Comparison of ENCODE assay signal across 17 cellular contexts in genomic region chr10:129105266-129105665, GRCh38.
A peak's percentile ranks its signal among the peaks of the same experiment; 100 is the strongest.
DNase-seq lines count a peak whose midpoint lies in the region; ATAC-seq and TF ChIP-seq lines count a peak whose summit lies in the region.
"Had no signal": no experiment of that assay in that cellular context is flagged by ENCODE, and none has a peak within 500 bp of the region (broad histone marks: within the 10 kb centered on the region; RNA-seq: fewer than 3 reads in every experiment).

No MANE protein-coding gene starts in this region.

- H3K4me3 Mint-ChIP-seq in CD8-positive, alpha-beta T cell: no peak overlapping the region
- H3K4me3 Mint-ChIP-seq in activated T-cell treated with anti-CD3 and anti-CD28 coated beads, Interleukin-2, amount 50 U/mL, for 72 hours: no peak overlapping the region
- H3K4me3 Mint-ChIP-seq: activated naive CD4-positive, alpha-beta T cell treated with anti-CD3 and anti-CD28 coated beads, Interleukin-2, amount 50 U/mL, for 24 hours had no signal

- no peak for ATAC-seq in CD8-positive, alpha-beta T cell
- no peak for ATAC-seq in lung (ENCODE audit: insufficient read depth, low FRiP score)
- no peak for ATAC-seq in activated T-cell treated with anti-CD3 and anti-CD28 coated beads, Interleukin-2, amount 50 U/mL, for 72 hours (replicated peaks in 1 of 2)
- no peak for ATAC-seq in GM18907 (IDR thresholded peaks at IDR 0.05; ENCODE audit: unreplicated experiment)

- no peaks in the 10 kb centered on the region for H3K36me3 Mint-ChIP-seq in CD8-positive, alpha-beta T cell
- H3K36me3 Mint-ChIP-seq in activated T-cell treated with anti-CD3 and anti-CD28 coated beads, Interleukin-2, amount 50 U/mL, for 72 hours (ENCODE audit: insufficient read depth in 2 of 2): no peaks in the 10 kb centered on the region
- H3K36me3 Mint-ChIP-seq: activated naive CD4-positive, alpha-beta T cell treated with anti-CD3 and anti-CD28 coated beads, Interleukin-2, amount 50 U/mL, for 24 hours had no signal

- H3K27me3 Mint-ChIP-seq in CD8-positive, alpha-beta T cell (ENCODE audit: low read depth): no peaks in the 10 kb centered on the region
- H3K27me3 Mint-ChIP-seq in activated T-cell treated with anti-CD3 and anti-CD28 coated beads, Interleukin-2, amount 50 U/mL, for 72 hours (ENCODE audit: low read depth): no peaks in the 10 kb centered on the region
- H3K27me3 Mint-ChIP-seq: activated naive CD4-positive, alpha-beta T cell treated with anti-CD3 and anti-CD28 coated beads, Interleukin-2, amount 50 U/mL, for 24 hours had no signal

- H3K27me3 ChIP-seq in ACC112 (ENCODE audit: insufficient read depth, low read length) (no peaks in the 10 kb centered on the region), lung (ENCODE audit: control insufficient read depth, insufficient read depth) (no peaks in the 10 kb centered on the region)
- no peaks in the 10 kb centered on the region for H3K27me3 ChIP-seq in CD8-positive, alpha-beta T cell (ENCODE audit: insufficient read depth, low read length)

- peak overlapping the region; percentile 76 for H3K27ac Mint-ChIP-seq in CD8-positive, alpha-beta T cell
- H3K27ac Mint-ChIP-seq in activated T-cell treated with anti-CD3 and anti-CD28 coated beads, Interleukin-2, amount 50 U/mL, for 72 hours: no peak overlapping the region
- H3K27ac Mint-ChIP-seq: activated naive CD4-positive, alpha-beta T cell treated with anti-CD3 and anti-CD28 coated beads, Interleukin-2, amount 50 U/mL, for 24 hours had no signal

- no peaks in the 10 kb centered on the region for H3K79me2 ChIP-seq in ACC112 (ENCODE audit: control insufficient read depth, insufficient read depth, low read length, unreplicated experiment)

- H3K4me3 ChIP-seq in ACC112 (ENCODE audit: low read depth, low read length) (no peak overlapping the region), cardiac fibroblast (replicated peaks in 1 of 2; ENCODE audit: low read depth in 2 of 2, low read length in 2 of 2) (no peak overlapping the region), lung (no peak overlapping the region)
- no peak overlapping the region for H3K4me3 ChIP-seq in CD8-positive, alpha-beta T cell (ENCODE audit: low read depth, low read length)

- H3K36me3 ChIP-seq in ACC112 (ENCODE audit: insufficient read depth, low read length) (no peaks in the 10 kb centered on the region), lung (ENCODE audit: control insufficient read depth in 2 of 2, insufficient read depth in 2 of 2, low read length in 2 of 2) (no peaks in the 10 kb centered on the region)
- H3K36me3 ChIP-seq in CD8-positive, alpha-beta T cell (ENCODE audit: insufficient read depth, low read length): no peaks in the 10 kb centered on the region

- peaks cover 49% of the 10 kb centered on the region for H3K4me1 Mint-ChIP-seq in CD8-positive, alpha-beta T cell (ENCODE audit: low read depth)
- peaks cover 25% of the 10 kb centered on the region for H3K4me1 Mint-ChIP-seq in activated T-cell treated with anti-CD3 and anti-CD28 coated beads, Interleukin-2, amount 50 U/mL, for 72 hours (ENCODE audit: low read depth)

- peak overlapping the region; percentile 88 for H3K27ac ChIP-seq in ACC112 (ENCODE audit: low read depth, low read length)
- no peak overlapping the region for H3K27ac ChIP-seq in CD8-positive, alpha-beta T cell (ENCODE audit: low read depth, low read length)
- no peak overlapping the region for H3K27ac ChIP-seq in lung (ENCODE audit: low read depth in 1 of 2, low read length in 1 of 2)

- TF ChIP-seq CTCF in CD8-positive, alpha-beta T cell (IDR thresholded peaks at IDR 0.05): no peak
- TF ChIP-seq CTCF in cardiac fibroblast (IDR thresholded peaks at IDR 0.05; ENCODE audit: low read depth, low read length) (no peak), lung (IDR thresholded peaks at IDR 0.05; ENCODE audit: control extremely low read depth, extremely low read depth) (no peak)

- 17 to 28% methylated on average over 2 of the region's 2 CpGs for WGBS in lung, 2 donors

- POLR2A ChIA-PET in CD8-positive, alpha-beta T cell (lab: Charles Lee): no interaction called here

- H3K9me3 ChIP-seq in CD8-positive, alpha-beta T cell (ENCODE audit: low read length): no peaks in the 10 kb centered on the region
- H3K9me3 ChIP-seq in lung (ENCODE audit: control insufficient read depth in 2 of 2, insufficient read depth in 1 of 2, low read length in 1 of 2): peaks cover 0 to 2% of the 10 kb centered on the region in 2 donors

- no peaks in the 10 kb centered on the region for H3K9me3 Mint-ChIP-seq in CD8-positive, alpha-beta T cell
- H3K9me3 Mint-ChIP-seq in activated T-cell treated with anti-CD3 and anti-CD28 coated beads, Interleukin-2, amount 50 U/mL, for 72 hours: peaks cover 0 to 3% of the 10 kb centered on the region in 2 donors
- H3K9me3 Mint-ChIP-seq: activated naive CD4-positive, alpha-beta T cell treated with anti-CD3 and anti-CD28 coated beads, Interleukin-2, amount 50 U/mL, for 24 hours had no signal

- no peak overlapping the region for H2AFZ ChIP-seq in ACC112 (ENCODE audit: low read length, unreplicated experiment)

- H3K4me1 ChIP-seq in ACC112 (ENCODE audit: control insufficient read depth, insufficient read depth, low read length, unreplicated experiment): peaks cover 40% of the 10 kb centered on the region
- H3K4me1 ChIP-seq in CD8-positive, alpha-beta T cell (ENCODE audit: insufficient read depth, low read length): peaks cover 71% of the 10 kb centered on the region
- H3K4me1 ChIP-seq in lung (ENCODE audit: control insufficient read depth in 2 of 2, insufficient read depth in 2 of 2, low read length in 2 of 2): no peaks in the 10 kb centered on the region

- no peak for DNase-seq in CD8-positive, alpha-beta T cell
- DNase-seq in cardiac fibroblast (ENCODE audit: low read depth in 2 of 2) (peak; percentile 63 to 92), lung (ENCODE audit: low spot score) (peak; percentile 4), NCI-H446 treated with DMSO at 0.1 percent for 48 hours (lab: John Stamatoyannopoulos, UW) (no peak)
- no peak for DNase-seq in activated T-cell treated with anti-CD3 and anti-CD28 coated beads, Interleukin-2, amount 50 U/mL, for 72 hours
- no peak for DNase-seq in stimulated activated CD4-positive, alpha-beta T cell treated with anti-CD3 and anti-CD28 coated beads, Interleukin-15, amount 100 ng/mL, for 24 hours
- DNase-seq: activated CD4-positive, CD25-positive, alpha-beta regulatory T cell treated with anti-CD3 and anti-CD28 coated beads, Interleukin-2, amount 50 U/mL, for 72 hours; mesendoderm; NCI-H1930; NCI-H510A; retina; SIG-M5; stimulated activated CD4-positive, alpha-beta T cell treated with anti-CD3 and anti-CD28 coated beads, Interleukin-1b, Interleukin-23, amount 100 ng/mL, for 48 hours; substantia nigra had no signal

- intact Hi-C loops in CD8-positive, alpha-beta T cell (cut with DNase I, micrococcal nuclease): loop anchor here in 1 of 2 experiments (5.0 kb wide), 1 partner anchor 68 kb away; no protein-coding TSS in a partner anchor

- CTCF ChIA-PET in CD8-positive, alpha-beta T cell (lab: Charles Lee): no interaction called here

Comparison
In these comparisons a context has a peak if more than half of its experiments do, and no peak if none do; other contexts are left out.
1. DNase-seq: peak in cardiac fibroblast (2 of 2) and lung (single experiment); none in CD8-positive, alpha-beta T cell (0 of 7), activated T-cell treated with anti-CD3 and anti-CD28 coated beads, Interleukin-2, amount 50 U/mL, for 72 hours (0 of 2), stimulated activated CD4-positive, alpha-beta T cell treated with anti-CD3 and anti-CD28 coated beads, Interleukin-15, amount 100 ng/mL, for 24 hours (single experiment) and NCI-H446 treated with DMSO at 0.1 percent for 48 hours (single experiment).